ENCODE assay signal across 36 cellular contexts in the genomic region with DNA sequence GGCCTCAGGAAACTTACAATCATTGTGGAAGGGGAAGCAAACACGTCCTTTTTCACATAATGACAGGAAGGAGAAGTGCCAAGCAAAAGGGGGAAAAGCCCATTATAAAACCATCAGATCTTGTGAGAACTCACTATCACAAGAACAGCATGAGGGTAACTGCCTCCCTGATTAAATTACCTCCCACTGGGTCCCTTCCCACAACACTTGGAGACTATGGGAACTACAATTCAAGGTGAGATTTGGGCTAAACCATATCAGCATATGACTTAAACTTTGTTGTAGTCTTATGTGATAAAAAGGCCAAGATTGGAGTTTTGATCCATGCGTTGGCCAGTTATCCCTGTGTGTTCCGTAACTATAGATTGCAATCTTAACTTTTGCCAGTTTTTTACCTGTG.
"Had no signal": no experiment of that assay in that cellular context is flagged by ENCODE, and none has a peak within 500 bp of the region (broad histone marks: within the 10 kb centered on the region; RNA-seq: fewer than 3 reads in every experiment).

No MANE protein-coding gene starts in this region.

- H3K27me3 ChIP-seq: ascending aorta had no signal

- H3K27ac ChIP-seq: ascending aorta, cardiac muscle cell, VCaP had no signal

- H3K36me3 ChIP-seq: ascending aorta, cardiac muscle cell had no signal

- H3K4me3 Mint-ChIP-seq: activated B cell treated with CpG ODN at 0.5 μM for 24 hours; activated CD4-positive, alpha-beta memory T cell treated with anti-CD3 and anti-CD28 coated beads for 36 hours; activated CD4-positive, alpha-beta T cell treated with anti-CD3 and anti-CD28 coated beads, Interleukin-2, amount 10 ng/mL, durations not matched to agents 24 days and 14 days; activated CD8-positive, alpha-beta memory T cell treated with anti-CD3 and anti-CD28 coated beads, Interleukin-2, amount 10 ng/mL, durations not matched to agents 7 days and 5 days; activated CD8-positive, alpha-beta T cell treated with anti-CD3 and anti-CD28 coated beads, Interleukin-2, amount 10 ng/mL, durations not matched to agents 7 days and 5 days; activated naive CD4-positive, alpha-beta T cell treated with anti-CD3 and anti-CD28 coated beads, Interleukin-2, amount 10 ng/mL, durations not matched to agents 7 days and 5 days; activated naive CD4-positive, alpha-beta T cell treated with anti-CD3 and anti-CD28 coated beads, Interleukin-2, amount 50 U/mL, for 24 hours; activated naive CD8-positive, alpha-beta T cell; activated naive CD8-positive, alpha-beta T cell treated with anti-CD3 and anti-CD28 coated beads, Interleukin-2, amount 10 ng/mL, durations not matched to agents 7 days and 5 days; activated naive CD8-positive, alpha-beta T cell treated with anti-CD3 and anti-CD28 coated beads, Interleukin-2, amount 50 U/mL, for 24 hours; activated T-cell treated with anti-CD3 and anti-CD28 coated beads, Interleukin-2, amount 50 U/mL, for 24 hours; brain; central memory CD8-positive, alpha-beta T cell; T-helper 1 cell treated with Interleukin-12 subunit alpha and Interleukin-12 subunit beta and Interleukin-4 antibody, amounts not matched to agents 30 μg/mL and 1 μg/mL, for 36 hours; T-helper 2 cell treated with Interferon-gamma antibody and Interleukin-4, amounts not matched to agents 5 μg/mL and 100 μg/mL, for 36 hours had no signal

- H3K4me1 ChIP-seq: ascending aorta had no signal

- H3K4me1 Mint-ChIP-seq: activated B cell treated with CpG ODN at 0.5 μM for 24 hours; activated CD4-positive, alpha-beta T cell treated with anti-CD3 and anti-CD28 coated beads, Interleukin-2, amount 10 ng/mL, durations not matched to agents 24 days and 14 days; activated naive CD4-positive, alpha-beta T cell treated with anti-CD3 and anti-CD28 coated beads, Interleukin-2, amount 10 ng/mL, durations not matched to agents 7 days and 5 days; activated naive CD4-positive, alpha-beta T cell treated with anti-CD3 and anti-CD28 coated beads, Interleukin-2, amount 50 U/mL, for 24 hours; activated naive CD8-positive, alpha-beta T cell treated with anti-CD3 and anti-CD28 coated beads, Interleukin-2, amount 50 U/mL, for 24 hours; brain; central memory CD8-positive, alpha-beta T cell had no signal

- H3K27ac Mint-ChIP-seq: activated B cell treated with CpG ODN at 0.5 μM for 24 hours; activated CD4-positive, alpha-beta memory T cell treated with anti-CD3 and anti-CD28 coated beads for 36 hours; activated CD4-positive, alpha-beta T cell treated with anti-CD3 and anti-CD28 coated beads, Interleukin-2, amount 10 ng/mL, durations not matched to agents 24 days and 14 days; activated CD8-positive, alpha-beta memory T cell treated with anti-CD3 and anti-CD28 coated beads, Interleukin-2, amount 10 ng/mL, durations not matched to agents 7 days and 5 days; activated CD8-positive, alpha-beta T cell treated with anti-CD3 and anti-CD28 coated beads, Interleukin-2, amount 10 ng/mL, durations not matched to agents 7 days and 5 days; activated naive CD4-positive, alpha-beta T cell treated with anti-CD3 and anti-CD28 coated beads, Interleukin-2, amount 10 ng/mL, durations not matched to agents 7 days and 5 days; activated naive CD4-positive, alpha-beta T cell treated with anti-CD3 and anti-CD28 coated beads, Interleukin-2, amount 50 U/mL, for 24 hours; activated naive CD8-positive, alpha-beta T cell; activated naive CD8-positive, alpha-beta T cell treated with anti-CD3 and anti-CD28 coated beads, Interleukin-2, amount 10 ng/mL, durations not matched to agents 7 days and 5 days; activated naive CD8-positive, alpha-beta T cell treated with anti-CD3 and anti-CD28 coated beads, Interleukin-2, amount 50 U/mL, for 24 hours; activated T-cell treated with anti-CD3 and anti-CD28 coated beads, Interleukin-2, amount 50 U/mL, for 24 hours; activated T-helper 2 cell treated with anti-CD3 and anti-CD28 coated beads, Interferon-gamma antibody, Interleukin-2, Interleukin-4, amounts not matched to agents 10 μg/mL and 5 μg/mL and 100 μg/mL, durations not matched to agents 14 hours and 24 hours and 36 hours; brain; T-helper 1 cell treated with Interleukin-12 subunit alpha and Interleukin-12 subunit beta and Interleukin-4 antibody, amounts not matched to agents 30 μg/mL and 1 μg/mL, for 36 hours; T-helper 2 cell treated with Interferon-gamma antibody and Interleukin-4, amounts not matched to agents 5 μg/mL and 100 μg/mL, for 36 hours had no signal

- H3K36me3 Mint-ChIP-seq: activated CD4-positive, alpha-beta memory T cell treated with anti-CD3 and anti-CD28 coated beads for 36 hours; activated CD8-positive, alpha-beta memory T cell treated with anti-CD3 and anti-CD28 coated beads, Interleukin-2, amount 10 ng/mL, durations not matched to agents 7 days and 5 days; activated naive CD4-positive, alpha-beta T cell treated with anti-CD3 and anti-CD28 coated beads, Interleukin-2, amount 10 ng/mL, durations not matched to agents 7 days and 5 days; activated naive CD4-positive, alpha-beta T cell treated with anti-CD3 and anti-CD28 coated beads, Interleukin-2, amount 50 U/mL, for 24 hours; activated naive CD8-positive, alpha-beta T cell; brain had no signal

- DNase-seq: activated B cell treated with CpG ODN at 0.5 μM for 24 hours; activated CD4-positive, alpha-beta memory T cell treated with anti-CD3 and anti-CD28 coated beads for 36 hours; activated CD4-positive, alpha-beta T cell treated with anti-CD3 and anti-CD28 coated beads for 4 hours; activated CD4-positive, alpha-beta T cell treated with anti-CD3 and anti-CD28 coated beads, Interleukin-2, amount 10 ng/mL, durations not matched to agents 24 days and 14 days; activated CD4-positive, alpha-beta T cell treated with anti-CD3 and anti-CD28 coated beads, Interleukin-2, amount 50 U/mL, for 1 hour; activated CD4-positive, alpha-beta T cell treated with anti-CD3 and anti-CD28 coated beads, Interleukin-2, amount 50 U/mL, for 4 hours; activated CD4-positive, CD25-positive, alpha-beta regulatory T cell treated with anti-CD3 and anti-CD28 coated beads, Interleukin-2, amount 50 U/mL, for 72 hours; activated CD8-positive, alpha-beta memory T cell treated with anti-CD3 and anti-CD28 coated beads for 24 hours; activated CD8-positive, alpha-beta memory T cell treated with anti-CD3 and anti-CD28 coated beads, Interleukin-2, amount 10 ng/mL, durations not matched to agents 7 days and 5 days; activated CD8-positive, alpha-beta memory T cell treated with anti-CD3 and anti-CD28 coated beads, Interleukin-2, amount 50 U/mL, for 48 hours; activated CD8-positive, alpha-beta T cell treated with anti-CD3 and anti-CD28 coated beads, Interleukin-2, amount 10 ng/mL, durations not matched to agents 7 days and 5 days; activated effector memory CD4-positive, alpha-beta T cell treated with Interleukin-2 at 50 U/mL for 16 hours; activated gamma-delta T cell; activated naive CD4-positive, alpha-beta T cell treated with anti-CD3 and anti-CD28 coated beads, Interleukin-2, amount 10 ng/mL, durations not matched to agents 7 days and 5 days; activated naive CD4-positive, alpha-beta T cell treated with Interleukin-2 at 50 U/mL for 16 hours; activated naive CD8-positive, alpha-beta T cell treated with anti-CD3 and anti-CD28 coated beads, Interleukin-2, amount 10 ng/mL, durations not matched to agents 7 days and 5 days; activated naive CD8-positive, alpha-beta T cell treated with anti-CD3 and anti-CD28 coated beads, Interleukin-2, amount 50 U/mL, for 24 hours; activated T-cell treated with anti-CD3 and anti-CD28 coated beads, Interleukin-2, amount 50 U/mL, for 24 hours; activated T-cell treated with anti-CD3 and anti-CD28 coated beads, Interleukin-2, amount 50 U/mL, for 48 hours; amygdala; anterior cingulate cortex; caudate nucleus; cerebellar nuclear complex; T-helper 1 cell; T-helper 2 cell; T-helper 9 cell had no signal

- ATAC-seq: activated CD8-positive, alpha-beta memory T cell treated with anti-CD3 and anti-CD28 coated beads, Interleukin-2, amount 10 ng/mL, durations not matched to agents 7 days and 5 days; activated CD8-positive, alpha-beta T cell treated with anti-CD3 and anti-CD28 coated beads, Interleukin-2, amount 10 ng/mL, durations not matched to agents 7 days and 5 days; activated naive CD8-positive, alpha-beta T cell treated with anti-CD3 and anti-CD28 coated beads, Interleukin-2, amount 50 U/mL, for 24 hours had no signal

- H3K9me3 ChIP-seq: ascending aorta had no signal

- H3K4me3 ChIP-seq: ascending aorta, cardiac muscle cell had no signal

- H3K27me3 Mint-ChIP-seq: brain had no signal

- H3K9me3 Mint-ChIP-seq: activated CD4-positive, alpha-beta memory T cell treated with anti-CD3 and anti-CD28 coated beads for 36 hours; activated CD4-positive, alpha-beta T cell treated with anti-CD3 and anti-CD28 coated beads, Interleukin-2, amount 10 ng/mL, durations not matched to agents 24 days and 14 days; activated naive CD4-positive, alpha-beta T cell treated with anti-CD3 and anti-CD28 coated beads, Interleukin-2, amount 10 ng/mL, durations not matched to agents 7 days and 5 days; activated naive CD8-positive, alpha-beta T cell treated with anti-CD3 and anti-CD28 coated beads, Interleukin-2, amount 10 ng/mL, durations not matched to agents 7 days and 5 days; activated naive CD8-positive, alpha-beta T cell treated with anti-CD3 and anti-CD28 coated beads, Interleukin-2, amount 50 U/mL, for 24 hours; activated T-cell treated with anti-CD3 and anti-CD28 coated beads, Interleukin-2, amount 50 U/mL, for 24 hours; activated T-helper 2 cell treated with anti-CD3 and anti-CD28 coated beads, Interferon-gamma antibody, Interleukin-2, Interleukin-4, amounts not matched to agents 10 μg/mL and 5 μg/mL and 100 μg/mL, durations not matched to agents 14 hours and 24 hours and 36 hours; central memory CD8-positive, alpha-beta T cell; T-helper 1 cell treated with Interleukin-12 subunit alpha and Interleukin-12 subunit beta and Interleukin-4 antibody, amounts not matched to agents 30 μg/mL and 1 μg/mL, for 36 hours; T-helper 2 cell treated with Interferon-gamma antibody and Interleukin-4, amounts not matched to agents 5 μg/mL and 100 μg/mL, for 36 hours had no signal
